In the genomic region with DNA sequence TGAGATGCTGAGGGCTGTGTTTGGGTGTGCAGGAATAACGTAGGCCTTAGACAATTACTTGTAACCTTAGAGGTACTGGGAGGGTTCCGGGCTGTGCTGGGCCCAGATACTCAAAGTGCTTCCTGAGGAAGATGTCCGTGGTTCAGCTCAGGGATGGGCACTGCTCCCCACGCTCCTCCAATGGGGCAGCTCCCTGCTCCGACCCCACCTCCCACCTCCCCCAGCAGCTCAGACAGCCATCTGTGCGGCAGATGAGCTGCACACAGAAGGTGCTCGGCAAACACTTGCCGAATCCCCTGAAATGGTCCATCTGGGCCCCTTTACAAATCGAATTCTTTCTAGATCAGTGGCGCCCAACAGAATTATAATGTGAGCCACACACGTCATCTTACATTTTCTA, we compare ENCODE assay signal across 23 cellular contexts.
DNase-seq lines count a peak whose midpoint lies in the region; ATAC-seq and TF ChIP-seq lines count a peak whose summit lies in the region.
"Had no signal": no experiment of that assay in that cellular context is flagged by ENCODE, and none has a peak within 500 bp of the region (broad histone marks: within the 10 kb centered on the region; RNA-seq: fewer than 3 reads in every experiment).

No MANE protein-coding gene starts in this region.

- no peak overlapping the region for H3K4me2 ChIP-seq in osteoblast (ENCODE audit: insufficient read depth, low read length)

- peaks cover 10% of the 10 kb centered on the region for H3K27me3 Mint-ChIP-seq in activated naive CD4-positive, alpha-beta T cell treated with anti-CD3 and anti-CD28 coated beads, Interleukin-2, amount 10 ng/mL, durations not matched to agents 7 days and 5 days
- H3K27me3 Mint-ChIP-seq in effector memory CD8-positive, alpha-beta T cell: no peaks in the 10 kb centered on the region

- H3K4me3 ChIP-seq in upper lobe of left lung (no peak overlapping the region), osteoblast (ENCODE audit: insufficient read depth, low read length) (no peak overlapping the region)
- H3K4me3 ChIP-seq: colonic mucosa, K562, skin epidermis had no signal

- CTCF ChIA-PET in activated naive CD4-positive, alpha-beta T cell treated with anti-CD3 and anti-CD28 coated beads, Interleukin-2, amount 10 ng/mL, durations not matched to agents 7 days and 5 days (lab: Charles Lee): no interaction called here

- 82% methylated on average over 10 to 11 of the region's 11 CpGs for WGBS in upper lobe of left lung, 2 donors

- no peak for TF ChIP-seq POLR2A in upper lobe of left lung (IDR thresholded peaks at IDR 0.05)

- H3K9me3 ChIP-seq in upper lobe of left lung (no peaks in the 10 kb centered on the region), osteoblast (ENCODE audit: low read depth, low read length) (no peaks in the 10 kb centered on the region)
- H3K9me3 ChIP-seq: colonic mucosa had no signal

- H3K79me2 ChIP-seq in osteoblast (ENCODE audit: insufficient read depth, low read length): no peaks in the 10 kb centered on the region

- DNase-seq in activated naive CD4-positive, alpha-beta T cell treated with anti-CD3 and anti-CD28 coated beads, Interleukin-2, amount 10 ng/mL, durations not matched to agents 7 days and 5 days: no peak
- DNase-seq in activated naive CD4-positive, alpha-beta T cell treated with anti-CD3 and anti-CD28 coated beads, Interleukin-2, amount 50 U/mL, for 72 hours (ENCODE audit: low spot score in 2 of 2): no peak
- peak; percentile 94 for DNase-seq in NCI-H446 treated with DMSO at 0.1 percent for 48 hours (lab: John Stamatoyannopoulos, UW)
- DNase-seq in effector memory CD8-positive, alpha-beta T cell: no peak
- no peak for DNase-seq in upper lobe of left lung
- DNase-seq in anterior cingulate cortex (lab: John Stamatoyannopoulos, UW): no peak
- no peak for DNase-seq in inferior parietal cortex (ENCODE audit: extremely low spot score)
- no peak for DNase-seq in osteoblast (ENCODE audit: insufficient read length, low spot score, missing footprints)
- DNase-seq: activated B cell treated with CpG ODN at 0.5 μM for 24 hours; activated naive CD8-positive, alpha-beta T cell treated with anti-CD3 and anti-CD28 coated beads for 36 hours; colonic mucosa; DMS53; HCEC 1CT; mammary epithelial cell; naive thymus-derived CD8-positive, alpha-beta T cell; NCI-H2029 treated with DMSO at 0.1 percent for 48 hours; NCI-H510A treated with DMSO at 0.1 percent for 48 hours; SHP77 treated with DMSO at 0.1 percent for 48 hours had no signal

- no peak overlapping the region for H2AFZ ChIP-seq in osteoblast (ENCODE audit: low read length)

- peak overlapping the region; percentile 19 for H3K27ac Mint-ChIP-seq in activated naive CD4-positive, alpha-beta T cell treated with anti-CD3 and anti-CD28 coated beads, Interleukin-2, amount 10 ng/mL, durations not matched to agents 7 days and 5 days
- H3K27ac Mint-ChIP-seq in activated naive CD4-positive, alpha-beta T cell treated with anti-CD3 and anti-CD28 coated beads, Interleukin-2, amount 50 U/mL, for 72 hours: no peak overlapping the region
- H3K27ac Mint-ChIP-seq in effector memory CD8-positive, alpha-beta T cell: peak overlapping the region; percentile 38 to 94
- H3K27ac Mint-ChIP-seq: activated B cell treated with CpG ODN at 0.5 μM for 24 hours; activated T-helper 1 cell treated with anti-CD3 and anti-CD28 coated beads, Interleukin-12 subunit alpha, Interleukin-12 subunit beta, Interleukin-2, Interleukin-4 antibody, amounts not matched to agents 30 ng/mL and 10 ng/mL and 1 ng/mL, durations not matched to agents 14 hours and 24 hours and 36 hours; progenitor cell of endocrine pancreas had no signal

- H3K4me1 Mint-ChIP-seq in activated naive CD4-positive, alpha-beta T cell treated with anti-CD3 and anti-CD28 coated beads, Interleukin-2, amount 10 ng/mL, durations not matched to agents 7 days and 5 days: peaks cover 28% of the 10 kb centered on the region
- peaks cover 32 to 33% of the 10 kb centered on the region in 2 donors for H3K4me1 Mint-ChIP-seq in effector memory CD8-positive, alpha-beta T cell (ENCODE audit: low read depth in 2 of 2)

- no peaks in the 10 kb centered on the region for H3K9me3 Mint-ChIP-seq in activated naive CD4-positive, alpha-beta T cell treated with anti-CD3 and anti-CD28 coated beads, Interleukin-2, amount 10 ng/mL, durations not matched to agents 7 days and 5 days
- no peaks in the 10 kb centered on the region for H3K9me3 Mint-ChIP-seq in activated naive CD4-positive, alpha-beta T cell treated with anti-CD3 and anti-CD28 coated beads, Interleukin-2, amount 50 U/mL, for 72 hours
- H3K9me3 Mint-ChIP-seq in effector memory CD8-positive, alpha-beta T cell: no peaks in the 10 kb centered on the region
- H3K9me3 Mint-ChIP-seq: activated B cell treated with CpG ODN at 0.5 μM for 24 hours; activated naive CD8-positive, alpha-beta T cell treated with anti-CD3 and anti-CD28 coated beads for 36 hours; activated T-helper 1 cell treated with anti-CD3 and anti-CD28 coated beads, Interleukin-12 subunit alpha, Interleukin-12 subunit beta, Interleukin-2, Interleukin-4 antibody, amounts not matched to agents 30 ng/mL and 10 ng/mL and 1 ng/mL, durations not matched to agents 14 hours and 24 hours and 36 hours; naive thymus-derived CD8-positive, alpha-beta T cell; T-helper 1 cell treated with Interleukin-12 subunit alpha and Interleukin-12 subunit beta and Interleukin-4 antibody, amounts not matched to agents 30 μg/mL and 1 μg/mL, for 36 hours had no signal

- no peak for ATAC-seq in activated naive CD4-positive, alpha-beta T cell treated with anti-CD3 and anti-CD28 coated beads, Interleukin-2, amount 50 U/mL, for 72 hours
- no peak for ATAC-seq in effector memory CD8-positive, alpha-beta T cell (replicated peaks)
- no peak for ATAC-seq in upper lobe of left lung (ENCODE audit: low FRiP score in 2 of 2)
- ATAC-seq: K562 had no signal

- H4K20me1 ChIP-seq in osteoblast (ENCODE audit: insufficient read depth, low read length): no peaks in the 10 kb centered on the region

- no peak for TF ChIP-seq CTCF in upper lobe of left lung (IDR thresholded peaks at IDR 0.05)
- no peak for TF ChIP-seq CTCF in osteoblast (IDR thresholded peaks at IDR 0.05; ENCODE audit: extremely low read depth, low read depth, low read length)

- no peaks in the 10 kb centered on the region for H3K36me3 ChIP-seq in upper lobe of left lung
- no peaks in the 10 kb centered on the region for H3K36me3 ChIP-seq in osteoblast (ENCODE audit: insufficient read depth, low read length)
- H3K36me3 ChIP-seq: colonic mucosa had no signal

- H3K4me3 Mint-ChIP-seq in activated naive CD4-positive, alpha-beta T cell treated with anti-CD3 and anti-CD28 coated beads, Interleukin-2, amount 10 ng/mL, durations not matched to agents 7 days and 5 days: no peak overlapping the region
- peak overlapping the region in 1 of 2 donors; percentile 17 for H3K4me3 Mint-ChIP-seq in effector memory CD8-positive, alpha-beta T cell
- H3K4me3 Mint-ChIP-seq: activated B cell treated with CpG ODN at 0.5 μM for 24 hours had no signal

- peaks cover 1% of the 10 kb centered on the region for H3K36me3 Mint-ChIP-seq in activated naive CD4-positive, alpha-beta T cell treated with anti-CD3 and anti-CD28 coated beads, Interleukin-2, amount 10 ng/mL, durations not matched to agents 7 days and 5 days
- H3K36me3 Mint-ChIP-seq in activated naive CD4-positive, alpha-beta T cell treated with anti-CD3 and anti-CD28 coated beads, Interleukin-2, amount 50 U/mL, for 72 hours: no peaks in the 10 kb centered on the region
- H3K36me3 Mint-ChIP-seq in effector memory CD8-positive, alpha-beta T cell (ENCODE audit: insufficient read depth): no peaks in the 10 kb centered on the region
- H3K36me3 Mint-ChIP-seq: activated naive CD8-positive, alpha-beta T cell treated with anti-CD3 and anti-CD28 coated beads for 36 hours had no signal

- H3K27ac ChIP-seq in upper lobe of left lung (peak overlapping the region in 3 of 4 donors; percentile 74 to 85 (median 82)), osteoblast (ENCODE audit: low read depth, low read length) (no peak overlapping the region)
- H3K27ac ChIP-seq: colonic mucosa had no signal

- peaks cover 11 to 25% (median 21%) of the 10 kb centered on the region in 4 donors for H3K4me1 ChIP-seq in upper lobe of left lung
- H3K4me1 ChIP-seq in osteoblast (ENCODE audit: insufficient read depth, low read length): no peaks in the 10 kb centered on the region
- H3K4me1 ChIP-seq: colonic mucosa had no signal

- no peak for TF ChIP-seq EP300 in upper lobe of left lung (IDR thresholded peaks at IDR 0.05)

- H3K27me3 ChIP-seq in upper lobe of left lung (no peaks in the 10 kb centered on the region), osteoblast (ENCODE audit: insufficient read depth, low read length) (no peaks in the 10 kb centered on the region)
- H3K27me3 ChIP-seq: colonic mucosa had no signal

Comparison
In these comparisons a context has a peak if more than half of its experiments do, and no peak if none do; other contexts are left out.
1. H3K27ac Mint-ChIP-seq: peak in activated naive CD4-positive, alpha-beta T cell treated with anti-CD3 and anti-CD28 coated beads, Interleukin-2, amount 10 ng/mL, durations not matched to agents 7 days and 5 days (single experiment) and effector memory CD8-positive, alpha-beta T cell (2 of 2); none in activated naive CD4-positive, alpha-beta T cell treated with anti-CD3 and anti-CD28 coated beads, Interleukin-2, amount 50 U/mL, for 72 hours (0 of 2).